Comparison of ENCODE assay signal across 15 cellular contexts in genomic region chr1:118978914-118979701, GRCh38. TPM values are rescaled to one million over a fixed set of nuclear protein-coding genes. Genes with fewer than 3 reads are reported as not detected.
A peak's percentile ranks its signal among the peaks of the same experiment; 100 is the strongest.
DNase-seq lines count a peak whose midpoint lies in the region; ATAC-seq and TF ChIP-seq lines count a peak whose summit lies in the region.
"Had no signal": no experiment of that assay in that cellular context is flagged by ENCODE, and none has a peak within 500 bp of the region (broad histone marks: within the 10 kb centered on the region; RNA-seq: fewer than 3 reads in every experiment).

No MANE protein-coding gene starts in this region.

- H3K4me1 ChIP-seq in left ventricle myocardium inferior = peaks cover 12% of the 10 kb centered on the region
- H3K4me1 ChIP-seq in muscle layer of duodenum (ENCODE audit: control insufficient read depth in 1 of 2, insufficient read depth in 2 of 2, low read length in 2 of 2) = peaks cover 0 to 19% of the 10 kb centered on the region in 2 donors

- ATAC-seq in Right ventricle myocardium superior (ENCODE audit: poor library complexity) (no peak), HG02610 (IDR thresholded peaks at IDR 0.05; ENCODE audit: unreplicated experiment) (no peak), HG02884 (IDR thresholded peaks at IDR 0.05; ENCODE audit: unreplicated experiment) (no peak)
- ATAC-seq: sciatic nerve had no signal

- H3K4me1 Mint-ChIP-seq in type B pancreatic cell (ENCODE audit: unreplicated experiment) = peaks cover 4% of the 10 kb centered on the region

- TF ChIP-seq CTCF in left ventricle myocardium inferior (IDR thresholded peaks at IDR 0.05; ENCODE audit: borderline replicate concordance) (no peak), choroid plexus epithelial cell (conservative IDR thresholded peaks at IDR 0.05; ENCODE audit: low read depth, low read length) (no peak), type B pancreatic cell (conservative IDR thresholded peaks at IDR 0.05) (no peak)

- H3K4me3 Mint-ChIP-seq in type B pancreatic cell = peak overlapping the region; percentile 78
- H3K4me3 Mint-ChIP-seq: activated naive CD4-positive, alpha-beta T cell treated with anti-CD3 and anti-CD28 coated beads, Interleukin-2, amount 10 ng/mL, durations not matched to agents 7 days and 5 days had no signal

- no peak overlapping the region for H3K27ac ChIP-seq in left ventricle myocardium inferior (replicated peaks)
- no peak overlapping the region for H3K27ac ChIP-seq in muscle layer of duodenum (ENCODE audit: low read length)

- H3K9me3 ChIP-seq in left ventricle myocardium inferior (replicated peaks) (no peaks in the 10 kb centered on the region), muscle layer of duodenum (ENCODE audit: control insufficient read depth in 1 of 2, low read length in 2 of 2) (no peaks in the 10 kb centered on the region)

- H3K27me3 ChIP-seq in left ventricle myocardium inferior (ENCODE audit: low read depth) (peaks cover 97% of the 10 kb centered on the region), muscle layer of duodenum (ENCODE audit: low read depth, low read length) (peaks cover 71% of the 10 kb centered on the region)

- DNase-seq in left ventricle myocardium inferior (no peak), Right ventricle myocardium superior (no peak), choroid plexus epithelial cell (ENCODE audit: low read depth) (no peak), type B pancreatic cell (ENCODE audit: extremely low spot score, unreplicated experiment) (no peak), SKM-1 (lab: John Stamatoyannopoulos, UW; ENCODE audit: unreplicated experiment) (no peak)
- DNase-seq: activated CD4-positive, alpha-beta T cell treated with anti-CD3 and anti-CD28 coated beads, Interleukin-2, amount 50 U/mL, for 1 hour; activated naive CD4-positive, alpha-beta T cell treated with anti-CD3 and anti-CD28 coated beads, Interleukin-2, amount 10 ng/mL, durations not matched to agents 7 days and 5 days; dermis blood vessel endothelial cell; KBM-7; NCI-H2081 treated with DMSO at 0.1 percent for 48 hours; NK-92 treated with Interleukin-12 subunit alpha and Interleukin-12 subunit beta, amount 100 ng/mL, for 24 hours had no signal

- peaks cover 11% of the 10 kb centered on the region for H3K36me3 Mint-ChIP-seq in type B pancreatic cell

- no peaks in the 10 kb centered on the region for H3K9me3 Mint-ChIP-seq in type B pancreatic cell

- H3K4me3 ChIP-seq in left ventricle myocardium inferior (peak overlapping the region; percentile 30), choroid plexus epithelial cell (ENCODE audit: low read depth, low read length) (peak overlapping the region; percentile 49), muscle layer of duodenum (ENCODE audit: low read depth in 1 of 2, low read length in 2 of 2) (peak overlapping the region; percentile 5 to 47)

- H3K27ac Mint-ChIP-seq in type B pancreatic cell = no peak overlapping the region

- H3K27me3 Mint-ChIP-seq in type B pancreatic cell = peaks cover 100% of the 10 kb centered on the region

- intact Hi-C loops in left ventricle myocardium inferior (cut with micrococcal nuclease) = no loop called here
- intact Hi-C loops in Right ventricle myocardium superior (cut with DNase I) = no loop called here

- no peaks in the 10 kb centered on the region for H3K36me3 ChIP-seq in left ventricle myocardium inferior
- no peaks in the 10 kb centered on the region for H3K36me3 ChIP-seq in muscle layer of duodenum (ENCODE audit: control insufficient read depth in 1 of 2, insufficient read depth in 2 of 2, low read length in 2 of 2)

RNA-seq across cellular contexts. Expression of gene TBX15, which starts 9.0 kb away (rescaled TPM):
- 0.63 TPM for total RNA-seq in left ventricle myocardium inferior
- 0.43 TPM for total RNA-seq in Right ventricle myocardium superior
- 0.19 and 8.5 TPM in 2 replicates for total RNA-seq in type B pancreatic cell (ENCODE audit: low replicate concordance)
- total RNA-seq: dermis blood vessel endothelial cell had no signal
